Comparison of ENCODE assay signal across 1 cellular context in the genomic region with DNA sequence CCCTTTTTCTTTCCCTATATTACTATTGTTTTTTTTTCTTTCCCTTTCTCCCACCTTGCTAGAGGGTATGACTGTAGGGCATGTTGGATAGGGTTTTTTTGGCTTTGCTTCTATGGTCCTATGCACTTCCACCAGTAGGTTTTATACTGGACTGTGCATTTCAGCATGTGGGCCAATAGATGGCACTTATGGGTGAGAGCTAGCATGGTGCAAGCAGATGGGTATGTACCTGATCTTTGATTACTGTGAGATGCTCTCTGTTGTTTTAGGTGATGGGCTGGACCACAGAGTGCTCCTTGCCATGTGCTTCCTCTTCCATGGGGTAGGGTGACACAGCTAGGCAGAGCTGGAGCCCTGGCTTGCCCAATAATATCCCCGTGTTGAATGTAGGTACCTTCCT.
TF ChIP-seq lines count a peak whose summit lies in the region.

No MANE protein-coding gene starts in this region.

TF ChIP-seq in WTC11, 78 proteins besides CTCF, POLR2A, EP300 and RAD21 (continued from another document):
- TF ChIP-seq, protein P1, sequence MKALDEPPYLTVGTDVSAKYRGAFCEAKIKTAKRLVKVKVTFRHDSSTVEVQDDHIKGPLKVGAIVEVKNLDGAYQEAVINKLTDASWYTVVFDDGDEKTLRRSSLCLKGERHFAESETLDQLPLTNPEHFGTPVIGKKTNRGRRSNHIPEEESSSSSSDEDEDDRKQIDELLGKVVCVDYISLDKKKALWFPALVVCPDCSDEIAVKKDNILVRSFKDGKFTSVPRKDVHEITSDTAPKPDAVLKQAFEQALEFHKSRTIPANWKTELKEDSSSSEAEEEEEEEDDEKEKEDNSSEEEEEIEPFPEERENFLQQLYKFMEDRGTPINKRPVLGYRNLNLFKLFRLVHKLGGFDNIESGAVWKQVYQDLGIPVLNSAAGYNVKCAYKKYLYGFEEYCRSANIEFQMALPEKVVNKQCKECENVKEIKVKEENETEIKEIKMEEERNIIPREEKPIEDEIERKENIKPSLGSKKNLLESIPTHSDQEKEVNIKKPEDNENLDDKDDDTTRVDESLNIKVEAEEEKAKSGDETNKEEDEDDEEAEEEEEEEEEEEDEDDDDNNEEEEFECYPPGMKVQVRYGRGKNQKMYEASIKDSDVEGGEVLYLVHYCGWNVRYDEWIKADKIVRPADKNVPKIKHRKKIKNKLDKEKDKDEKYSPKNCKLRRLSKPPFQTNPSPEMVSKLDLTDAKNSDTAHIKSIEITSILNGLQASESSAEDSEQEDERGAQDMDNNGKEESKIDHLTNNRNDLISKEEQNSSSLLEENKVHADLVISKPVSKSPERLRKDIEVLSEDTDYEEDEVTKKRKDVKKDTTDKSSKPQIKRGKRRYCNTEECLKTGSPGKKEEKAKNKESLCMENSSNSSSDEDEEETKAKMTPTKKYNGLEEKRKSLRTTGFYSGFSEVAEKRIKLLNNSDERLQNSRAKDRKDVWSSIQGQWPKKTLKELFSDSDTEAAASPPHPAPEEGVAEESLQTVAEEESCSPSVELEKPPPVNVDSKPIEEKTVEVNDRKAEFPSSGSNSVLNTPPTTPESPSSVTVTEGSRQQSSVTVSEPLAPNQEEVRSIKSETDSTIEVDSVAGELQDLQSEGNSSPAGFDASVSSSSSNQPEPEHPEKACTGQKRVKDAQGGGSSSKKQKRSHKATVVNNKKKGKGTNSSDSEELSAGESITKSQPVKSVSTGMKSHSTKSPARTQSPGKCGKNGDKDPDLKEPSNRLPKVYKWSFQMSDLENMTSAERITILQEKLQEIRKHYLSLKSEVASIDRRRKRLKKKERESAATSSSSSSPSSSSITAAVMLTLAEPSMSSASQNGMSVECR (CRISPR knock-in tag; IDR thresholded peaks at IDR 0.05; ENCODE audit: borderline replicate concordance): no peak
- TF ChIP-seq, protein P2, sequence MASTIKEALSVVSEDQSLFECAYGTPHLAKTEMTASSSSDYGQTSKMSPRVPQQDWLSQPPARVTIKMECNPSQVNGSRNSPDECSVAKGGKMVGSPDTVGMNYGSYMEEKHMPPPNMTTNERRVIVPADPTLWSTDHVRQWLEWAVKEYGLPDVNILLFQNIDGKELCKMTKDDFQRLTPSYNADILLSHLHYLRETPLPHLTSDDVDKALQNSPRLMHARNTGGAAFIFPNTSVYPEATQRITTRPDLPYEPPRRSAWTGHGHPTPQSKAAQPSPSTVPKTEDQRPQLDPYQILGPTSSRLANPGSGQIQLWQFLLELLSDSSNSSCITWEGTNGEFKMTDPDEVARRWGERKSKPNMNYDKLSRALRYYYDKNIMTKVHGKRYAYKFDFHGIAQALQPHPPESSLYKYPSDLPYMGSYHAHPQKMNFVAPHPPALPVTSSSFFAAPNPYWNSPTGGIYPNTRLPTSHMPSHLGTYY (CRISPR knock-in tag; IDR thresholded peaks at IDR 0.05): no peak
- TF ChIP-seq TP53 (CRISPR knock-in tag; IDR thresholded peaks at IDR 0.05) (no peak), HMGA2 (CRISPR knock-in tag; IDR thresholded peaks at IDR 0.05) (no peak), NFATC4 (CRISPR knock-in tag; IDR thresholded peaks at IDR 0.05) (no peak), MXD4 (CRISPR knock-in tag; IDR thresholded peaks at IDR 0.05; ENCODE audit: borderline replicate concordance) (no peak), CREB1 (CRISPR knock-in tag; IDR thresholded peaks at IDR 0.05) (no peak), FOXJ3 (CRISPR knock-in tag; IDR thresholded peaks at IDR 0.05; ENCODE audit: borderline replicate concordance) (no peak), OVOL2 (CRISPR knock-in tag; IDR thresholded peaks at IDR 0.05; ENCODE audit: borderline replicate concordance) (no peak), MYBL2 (CRISPR knock-in tag; IDR thresholded peaks at IDR 0.05) (no peak), GTF2I (CRISPR knock-in tag; conservative IDR thresholded peaks at IDR 0.05) (no peak)
- TF ChIP-seq, protein P3, sequence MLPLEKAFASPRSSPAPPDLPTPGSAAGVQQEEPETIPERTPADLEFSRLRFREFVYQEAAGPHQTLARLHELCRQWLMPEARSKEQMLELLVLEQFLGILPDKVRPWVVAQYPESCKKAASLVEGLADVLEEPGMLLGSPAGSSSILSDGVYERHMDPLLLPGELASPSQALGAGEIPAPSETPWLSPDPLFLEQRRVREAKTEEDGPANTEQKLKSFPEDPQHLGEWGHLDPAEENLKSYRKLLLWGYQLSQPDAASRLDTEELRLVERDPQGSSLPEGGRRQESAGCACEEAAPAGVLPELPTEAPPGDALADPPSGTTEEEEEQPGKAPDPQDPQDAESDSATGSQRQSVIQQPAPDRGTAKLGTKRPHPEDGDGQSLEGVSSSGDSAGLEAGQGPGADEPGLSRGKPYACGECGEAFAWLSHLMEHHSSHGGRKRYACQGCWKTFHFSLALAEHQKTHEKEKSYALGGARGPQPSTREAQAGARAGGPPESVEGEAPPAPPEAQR (CRISPR knock-in tag; IDR thresholded peaks at IDR 0.05): no peak
- TF ChIP-seq, protein P4, sequence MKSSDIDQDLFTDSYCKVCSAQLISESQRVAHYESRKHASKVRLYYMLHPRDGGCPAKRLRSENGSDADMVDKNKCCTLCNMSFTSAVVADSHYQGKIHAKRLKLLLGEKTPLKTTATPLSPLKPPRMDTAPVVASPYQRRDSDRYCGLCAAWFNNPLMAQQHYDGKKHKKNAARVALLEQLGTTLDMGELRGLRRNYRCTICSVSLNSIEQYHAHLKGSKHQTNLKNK (CRISPR knock-in tag; IDR thresholded peaks at IDR 0.05): no peak
- TF ChIP-seq, protein P5, sequence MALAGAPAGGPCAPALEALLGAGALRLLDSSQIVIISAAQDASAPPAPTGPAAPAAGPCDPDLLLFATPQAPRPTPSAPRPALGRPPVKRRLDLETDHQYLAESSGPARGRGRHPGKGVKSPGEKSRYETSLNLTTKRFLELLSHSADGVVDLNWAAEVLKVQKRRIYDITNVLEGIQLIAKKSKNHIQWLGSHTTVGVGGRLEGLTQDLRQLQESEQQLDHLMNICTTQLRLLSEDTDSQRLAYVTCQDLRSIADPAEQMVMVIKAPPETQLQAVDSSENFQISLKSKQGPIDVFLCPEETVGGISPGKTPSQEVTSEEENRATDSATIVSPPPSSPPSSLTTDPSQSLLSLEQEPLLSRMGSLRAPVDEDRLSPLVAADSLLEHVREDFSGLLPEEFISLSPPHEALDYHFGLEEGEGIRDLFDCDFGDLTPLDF (CRISPR knock-in tag; IDR thresholded peaks at IDR 0.05): no peak
- TF ChIP-seq, protein P6, sequence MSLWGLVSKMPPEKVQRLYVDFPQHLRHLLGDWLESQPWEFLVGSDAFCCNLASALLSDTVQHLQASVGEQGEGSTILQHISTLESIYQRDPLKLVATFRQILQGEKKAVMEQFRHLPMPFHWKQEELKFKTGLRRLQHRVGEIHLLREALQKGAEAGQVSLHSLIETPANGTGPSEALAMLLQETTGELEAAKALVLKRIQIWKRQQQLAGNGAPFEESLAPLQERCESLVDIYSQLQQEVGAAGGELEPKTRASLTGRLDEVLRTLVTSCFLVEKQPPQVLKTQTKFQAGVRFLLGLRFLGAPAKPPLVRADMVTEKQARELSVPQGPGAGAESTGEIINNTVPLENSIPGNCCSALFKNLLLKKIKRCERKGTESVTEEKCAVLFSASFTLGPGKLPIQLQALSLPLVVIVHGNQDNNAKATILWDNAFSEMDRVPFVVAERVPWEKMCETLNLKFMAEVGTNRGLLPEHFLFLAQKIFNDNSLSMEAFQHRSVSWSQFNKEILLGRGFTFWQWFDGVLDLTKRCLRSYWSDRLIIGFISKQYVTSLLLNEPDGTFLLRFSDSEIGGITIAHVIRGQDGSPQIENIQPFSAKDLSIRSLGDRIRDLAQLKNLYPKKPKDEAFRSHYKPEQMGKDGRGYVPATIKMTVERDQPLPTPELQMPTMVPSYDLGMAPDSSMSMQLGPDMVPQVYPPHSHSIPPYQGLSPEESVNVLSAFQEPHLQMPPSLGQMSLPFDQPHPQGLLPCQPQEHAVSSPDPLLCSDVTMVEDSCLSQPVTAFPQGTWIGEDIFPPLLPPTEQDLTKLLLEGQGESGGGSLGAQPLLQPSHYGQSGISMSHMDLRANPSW (CRISPR knock-in tag; conservative IDR thresholded peaks at IDR 0.05; ENCODE audit: low read depth): no peak
- TF ChIP-seq, protein P7, sequence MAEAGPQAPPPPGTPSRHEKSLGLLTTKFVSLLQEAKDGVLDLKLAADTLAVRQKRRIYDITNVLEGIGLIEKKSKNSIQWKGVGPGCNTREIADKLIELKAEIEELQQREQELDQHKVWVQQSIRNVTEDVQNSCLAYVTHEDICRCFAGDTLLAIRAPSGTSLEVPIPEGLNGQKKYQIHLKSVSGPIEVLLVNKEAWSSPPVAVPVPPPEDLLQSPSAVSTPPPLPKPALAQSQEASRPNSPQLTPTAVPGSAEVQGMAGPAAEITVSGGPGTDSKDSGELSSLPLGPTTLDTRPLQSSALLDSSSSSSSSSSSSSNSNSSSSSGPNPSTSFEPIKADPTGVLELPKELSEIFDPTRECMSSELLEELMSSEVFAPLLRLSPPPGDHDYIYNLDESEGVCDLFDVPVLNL (CRISPR knock-in tag; IDR thresholded peaks at IDR 0.05; ENCODE audit: borderline replicate concordance, low read depth): no peak
- TF ChIP-seq, protein P8, sequence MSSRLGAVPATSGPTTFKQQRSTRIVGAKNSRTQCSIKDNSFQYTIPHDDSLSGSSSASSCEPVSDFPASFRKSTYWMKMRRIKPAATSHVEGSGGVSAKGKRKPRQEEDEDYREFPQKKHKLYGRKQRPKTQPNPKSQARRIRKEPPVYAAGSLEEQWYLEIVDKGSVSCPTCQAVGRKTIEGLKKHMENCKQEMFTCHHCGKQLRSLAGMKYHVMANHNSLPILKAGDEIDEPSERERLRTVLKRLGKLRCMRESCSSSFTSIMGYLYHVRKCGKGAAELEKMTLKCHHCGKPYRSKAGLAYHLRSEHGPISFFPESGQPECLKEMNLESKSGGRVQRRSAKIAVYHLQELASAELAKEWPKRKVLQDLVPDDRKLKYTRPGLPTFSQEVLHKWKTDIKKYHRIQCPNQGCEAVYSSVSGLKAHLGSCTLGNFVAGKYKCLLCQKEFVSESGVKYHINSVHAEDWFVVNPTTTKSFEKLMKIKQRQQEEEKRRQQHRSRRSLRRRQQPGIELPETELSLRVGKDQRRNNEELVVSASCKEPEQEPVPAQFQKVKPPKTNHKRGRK (CRISPR knock-in tag; IDR thresholded peaks at IDR 0.05; ENCODE audit: borderline replicate concordance): no peak
